ENCODE assay signal across 22 cellular contexts in genomic region chrX:15319075-15319474, GRCh38. TPM values are rescaled to one million over a fixed set of nuclear protein-coding genes. Genes with fewer than 3 reads are reported as not detected.
A peak's percentile ranks its signal among the peaks of the same experiment; 100 is the strongest.
DNase-seq lines count a peak whose midpoint lies in the region; ATAC-seq and TF ChIP-seq lines count a peak whose summit lies in the region.
"Had no signal": no experiment of that assay in that cellular context is flagged by ENCODE, and none has a peak within 500 bp of the region (broad histone marks: within the 10 kb centered on the region; RNA-seq: fewer than 3 reads in every experiment).

No MANE protein-coding gene starts in this region.

- H3K27ac ChIP-seq in dorsolateral prefrontal cortex, result peak overlapping the region in 58 of 59 donors; percentile 38 to 94 (median 79)

- no peak for ATAC-seq in mucosa of descending colon
- no peak for ATAC-seq in HG03565 (IDR thresholded peaks at IDR 0.05; ENCODE audit: unreplicated experiment)
- ATAC-seq in HG03159 (IDR thresholded peaks at IDR 0.05; ENCODE audit: unreplicated experiment), result no peak
- ATAC-seq: K562, Panc1 had no signal

- H3K27me3 ChIP-seq in dorsolateral prefrontal cortex, result peaks cover 0 to 50% (median 4%) of the 10 kb centered on the region in 45 donors
- H3K27me3 ChIP-seq: BE2C had no signal

- H3K36me3 ChIP-seq in mucosa of descending colon (ENCODE audit: low read depth), result no peaks in the 10 kb centered on the region
- H3K36me3 ChIP-seq: BE2C had no signal

- no peaks in the 10 kb centered on the region for H3K9me3 ChIP-seq in mucosa of descending colon
- H3K9me3 ChIP-seq: BE2C had no signal

- DNase-seq in NCI-H1048 (lab: John Stamatoyannopoulos, UW), result peak; percentile 20
- DNase-seq in dorsolateral prefrontal cortex, result no peak
- DNase-seq in medulla oblongata (ENCODE audit: extremely low spot score), result peak; percentile 73
- peak; percentile 68 for DNase-seq in putamen (ENCODE audit: low spot score)
- DNase-seq in mucosa of descending colon, result no peak
- DNase-seq in NCI-H1930 (lab: John Stamatoyannopoulos, UW), result no peak
- DNase-seq: BE2C; DMS79 treated with DMSO at 0.1 percent for 48 hours; MM.1S; NCI-H1092; NCI-H1436 treated with DMSO at 0.1 percent for 48 hours; NCI-H2029; NCI-H226; NCI-H510A treated with DMSO at 0.1 percent for 48 hours; NCI-H748 treated with DMSO at 0.1 percent for 48 hours; NK-92 treated with Interleukin-12 subunit alpha and Interleukin-12 subunit beta, amount 100 ng/mL, for 24 hours; SIG-M5 had no signal

- intact Hi-C loops in dorsolateral prefrontal cortex (cut with DNase I) (no loop called here), mucosa of descending colon (cut with DNase I, micrococcal nuclease) (no loop called here)

- peak overlapping the region in 4 of 59 donors; percentile 2 to 21 (median 8) for H3K4me3 ChIP-seq in dorsolateral prefrontal cortex
- no peak overlapping the region for H3K4me3 ChIP-seq in mucosa of descending colon
- H3K4me3 ChIP-seq: K562 had no signal

- no peaks in the 10 kb centered on the region for H3K4me1 ChIP-seq in mucosa of descending colon (ENCODE audit: low read depth)
- H3K4me1 ChIP-seq: BE2C had no signal

- TF ChIP-seq CTCF in dorsolateral prefrontal cortex (IDR thresholded peaks at IDR 0.05 in 54 of 56, conservative IDR thresholded peaks at IDR 0.05 in 2 of 56; ENCODE audit: low read depth in 1 of 56, partially characterized antibody in 56 of 56) (no peak), mucosa of descending colon (IDR thresholded peaks at IDR 0.05) (no peak)

RNA-seq across cellular contexts. Expression of gene ASB11, which starts 3.6 kb away (rescaled TPM):
- total RNA-seq in dorsolateral prefrontal cortex (under 1 TPM in 12 of 120 experiments, not detected in 108; 0.17 to 0.57 (median 0.37) TPM), mucosa of descending colon (under 1 TPM; 0.09 to 0.27 (median 0.17) TPM)
- total RNA-seq: A172, K562 had no signal

RNA-seq across cellular contexts. Expression of gene PIGA, which starts 16.2 kb away (rescaled TPM):
- total RNA-seq in dorsolateral prefrontal cortex (10 to 100 TPM in 116 of 120 experiments, 1 to 10 TPM in 4; 8.6 to 31.7 (median 17.5) TPM), mucosa of descending colon (10 to 100 TPM; 11.7 to 14.1 (median 12.6) TPM)

RNA-seq across cellular contexts. Expression of gene ASB9, which starts 49.2 kb away (rescaled TPM):
- total RNA-seq in dorsolateral prefrontal cortex (1 to 10 TPM in 10 of 120 experiments, under 1 TPM in 30, not detected in 80; 0.25 to 1.8 (median 0.67) TPM), mucosa of descending colon (1 to 10 TPM in 2 of 3 donors, under 1 TPM in 1; 0.63 to 2.7 (median 1.3) TPM)

Comparison
In these comparisons a context has a peak if more than half of its experiments do, and no peak if none do; other contexts are left out.
1. DNase-seq: peak in NCI-H1048 (single experiment), medulla oblongata (single experiment) and putamen (single experiment); none in dorsolateral prefrontal cortex (0 of 10), mucosa of descending colon (0 of 3) and NCI-H1930 (0 of 2).